ENCODE assay signal across 21 cellular contexts in genomic region chr3:187497037-187497436, GRCh38.
"Had no signal": no experiment of that assay in that cellular context is flagged by ENCODE, and none has a peak within 500 bp of the region (broad histone marks: within the 10 kb centered on the region; RNA-seq: fewer than 3 reads in every experiment).

No MANE protein-coding gene starts in this region.

- H3K36me3 ChIP-seq: esophagus squamous epithelium, heart right ventricle, neutrophil, pancreas, stomach, thyroid gland, vagina had no signal

- DNase-seq: cortex of kidney; effector memory CD8-positive, alpha-beta T cell; erythroblast; esophagus squamous epithelium; foreskin melanocyte; glutamatergic neuron; heart right ventricle; hypothalamus; immature natural killer cell; natural killer cell; pancreas; retina; stimulated activated CD4-positive, alpha-beta T cell treated with anti-CD3 and anti-CD28 coated beads, Interleukin-2, amount 100 ng/mL, for 24 hours; stimulated activated CD4-positive, alpha-beta T cell treated with anti-CD3 and anti-CD28 coated beads, Interleukin-4, amount 100 ng/mL, for 24 hours; stimulated activated naive CD4-positive, alpha-beta T cell treated with Interleukin-2 at 50 U/mL for 16 hours; stomach; thyroid gland; trophoblast cell had no signal

- H3K27me3 ChIP-seq: neutrophil, pancreas, stomach, thyroid gland, vagina had no signal

- H3K9me3 ChIP-seq: esophagus squamous epithelium, neutrophil, thyroid gland, vagina had no signal

- H3K4me1 ChIP-seq: esophagus squamous epithelium, heart right ventricle, pancreas, stomach, thyroid gland, vagina had no signal

- H3K27ac ChIP-seq: esophagus squamous epithelium, heart right ventricle, neutrophil, pancreas, stomach, thyroid gland, vagina had no signal

- H3K4me3 ChIP-seq: esophagus squamous epithelium, heart right ventricle, lung, pancreas, stomach, thyroid gland, vagina had no signal
